ENCODE assay signal across 8 cellular contexts in the genomic region with DNA sequence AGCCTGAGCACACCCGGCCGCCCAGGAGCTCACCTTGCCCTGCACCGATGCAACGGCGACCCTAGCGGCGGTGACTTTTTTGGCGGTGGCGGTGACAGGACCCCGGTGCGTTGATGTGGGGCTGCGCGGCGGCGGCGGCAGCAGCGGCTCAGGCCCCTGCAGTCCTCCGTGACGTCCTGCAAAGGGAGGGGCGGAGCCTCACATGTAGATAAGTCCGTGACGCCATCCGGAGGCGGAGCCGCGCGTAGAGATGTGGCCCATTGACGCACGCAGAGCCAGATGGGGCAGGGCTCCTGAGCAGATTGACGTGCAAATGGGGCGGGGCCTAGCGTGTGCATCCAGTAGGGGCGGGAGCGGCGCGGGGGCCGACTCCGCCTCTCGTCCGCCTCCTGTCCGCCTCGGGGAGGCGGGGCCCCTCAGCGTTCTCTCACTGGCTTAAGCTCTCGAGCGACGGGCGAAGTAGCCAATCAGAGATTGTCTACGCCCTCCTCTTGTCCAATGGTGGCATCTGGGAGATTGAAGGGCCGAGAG. TPM values are rescaled to one million over a fixed set of nuclear protein-coding genes. Genes with fewer than 3 reads are reported as not detected.
DNase-seq lines count a peak whose midpoint lies in the region; ATAC-seq and TF ChIP-seq lines count a peak whose summit lies in the region.

A gene with protein sequence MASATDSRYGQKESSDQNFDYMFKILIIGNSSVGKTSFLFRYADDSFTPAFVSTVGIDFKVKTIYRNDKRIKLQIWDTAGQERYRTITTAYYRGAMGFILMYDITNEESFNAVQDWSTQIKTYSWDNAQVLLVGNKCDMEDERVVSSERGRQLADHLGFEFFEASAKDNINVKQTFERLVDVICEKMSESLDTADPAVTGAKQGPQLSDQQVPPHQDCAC (minus strand): TSS at position 180 of the 531 bp plus-strand sequence. CDS start 1,302 bp downstream, outside the sequence.

- H3K27me3 ChIP-seq in IMR-90 (ENCODE audit: control insufficient read depth, insufficient read depth, low read length), result no peaks in the 10 kb centered on the region

- H3K79me1 ChIP-seq in IMR-90 (ENCODE audit: low read depth in 1 of 2, low read length in 2 of 2), result peaks cover 4 to 50% of the 10 kb centered on the region in 2 experiments

- peak within 1 kb of the TSS; percentile 71 for H2BK20ac ChIP-seq in IMR-90 (ENCODE audit: low read depth, low read length)

- H3K27ac ChIP-seq in IMR-90 (ENCODE audit: insufficient read depth, low read length), result peak within 1 kb of the TSS; percentile 93

- H4K5ac ChIP-seq in IMR-90 (ENCODE audit: low read depth, low read length), result peak within 1 kb of the TSS; percentile 69

- peak; percentile 87 for ATAC-seq in GM21529 (IDR thresholded peaks at IDR 0.05; ENCODE audit: unreplicated experiment)
- peak; percentile 87 for ATAC-seq in IMR-90 (ENCODE audit: low read depth)

- H3K4me3 ChIP-seq in IMR-90 (ENCODE audit: insufficient read depth, low read depth, low read length) (peak within 1 kb of the TSS; percentile 75), epithelial cell of esophagus (ENCODE audit: low read length) (peak within 1 kb of the TSS; percentile 84)

- POLR2A ChIA-PET in IMR-90 (lab: Charles Lee; ENCODE audit: unreplicated experiment), result no interaction called here

- peak within 1 kb of the TSS; percentile 70 for H3K9ac ChIP-seq in IMR-90 (ENCODE audit: low read depth, low read length)

- TF ChIP-seq RAD21 in IMR-90 (IDR thresholded peaks at IDR 0.05; ENCODE audit: low read length), result no peak

- TF ChIP-seq CTCF in IMR-90 (conservative IDR thresholded peaks at IDR 0.05; ENCODE audit: low read depth, low read length) (no peak), epithelial cell of esophagus (IDR thresholded peaks at IDR 0.05; ENCODE audit: insufficient read depth, low read depth, low read length, missing control alignments) (no peak)

- peak within 1 kb of the TSS; percentile 99 for H2BK5ac ChIP-seq in IMR-90 (ENCODE audit: low read depth, low read length, poor library complexity, severe bottlenecking)

- no peaks in the 10 kb centered on the region for H3K9me3 ChIP-seq in IMR-90 (ENCODE audit: control insufficient read depth, insufficient read depth, low read length)

- TF ChIP-seq POLR2A in IMR-90 (IDR thresholded peaks at IDR 0.05; ENCODE audit: low read depth, low read length), result peak; percentile 70

- H3K4me2 ChIP-seq in IMR-90 (ENCODE audit: low read depth, low read length), result peak within 1 kb of the TSS; percentile 98

- H3K18ac ChIP-seq in IMR-90 (ENCODE audit: low read depth, low read length), result peak within 1 kb of the TSS; percentile 66

- intact Hi-C loops in IMR-90 (cut with micrococcal nuclease), result loop anchor here (1.0 to 10.0 kb wide), 3 partner anchors 11 to 211 kb away; partner anchors contain the start of genes LSM4, MPV17L2 and SSBP4

- no TSS peak for BruUV-seq in IMR-90 (replicated peaks; lab: Mats Ljungman, UMichigan)

- peak within 1 kb of the TSS; percentile 99 for H3K56ac ChIP-seq in IMR-90 (ENCODE audit: extremely low read depth, insufficient read depth, low read length)

- H2AK9ac ChIP-seq in IMR-90 (replicated peaks; ENCODE audit: low read depth, low read length, poor library complexity), result peak within 1 kb of the TSS; percentile 99

- peaks cover 8% of the 10 kb centered on the region for H3K36me3 ChIP-seq in IMR-90 (ENCODE audit: control insufficient read depth, insufficient read depth, low read length)

- peak within 1 kb of the TSS; percentile 97 for H3K4ac ChIP-seq in IMR-90 (ENCODE audit: low read depth, low read length)

- peak within 1 kb of the TSS; percentile 92 for H3K23ac ChIP-seq in IMR-90 (ENCODE audit: low read depth, low read length)

- peak within 1 kb of the TSS; percentile 94 for H2AFZ ChIP-seq in IMR-90 (replicated peaks; ENCODE audit: low read length, poor library complexity)

- peak within 1 kb of the TSS; percentile 49; the same call in 1 of the 3 replicates for H2BK15ac ChIP-seq in IMR-90 (ENCODE audit: low read depth, low read length)

- DNase-seq in DMS 273 treated with DMSO at 0.1 percent for 48 hours (lab: John Stamatoyannopoulos, UW) (peak; percentile 99), IMR-90 (peak; percentile 100), OCI-M1 (lab: John Stamatoyannopoulos, UW) (peak; percentile 100), activated T-cell treated with anti-CD3 and anti-CD28 coated beads for 48 hours (ENCODE audit: low read depth) (peak; percentile 99), epithelial cell of esophagus (ENCODE audit: low read depth) (peak; percentile 100), middle frontal gyrus (ENCODE audit: extremely low spot score, low spot score) (peak; percentile 100)
- peak; percentile 98 to 99 for DNase-seq in stimulated activated CD8-positive, alpha-beta memory T cell treated with anti-CD3 and anti-CD28 coated beads, Interleukin-2, amount 100 ng/mL, for 1 hour (ENCODE audit: low read depth in 2 of 2)

- peaks cover 16% of the 10 kb centered on the region for H3K4me1 ChIP-seq in IMR-90 (ENCODE audit: control insufficient read depth, insufficient read depth, low read length)

- dilution Hi-C loops in IMR-90 (cut with HindIII; ENCODE audit: low sequenced_read_pairs, unreplicated experiment), result no loop called here

- WGBS in IMR-90 (ENCODE audit: extremely low coverage in 2 of 2, insufficient read length in 1 of 2), 2 experiments, result 1% methylated on average over 22 of the region's 50 CpGs; no CpG with 5 or more reads in 1 of the 2 experiments

- H2AK5ac ChIP-seq in IMR-90 (ENCODE audit: low read depth, low read length), result peak within 1 kb of the TSS; percentile 43

- CTCF ChIA-PET in IMR-90 (lab: Yijun Ruan, JAX), result no interaction called here

- peak within 1 kb of the TSS; percentile 44 to 94 for H4K8ac ChIP-seq in IMR-90 (ENCODE audit: low read depth in 2 of 2, low read length in 2 of 2)

- H3K9me1 ChIP-seq in IMR-90 (ENCODE audit: insufficient read depth, low read length), result peaks cover 14% of the 10 kb centered on the region; the same call in 1 of the 2 replicates

- in situ Hi-C loops in IMR-90 (cut with MboI; ENCODE audit: low sequenced_read_pairs), result no loop called here

- peak within 1 kb of the TSS; percentile 90 for H2BK120ac ChIP-seq in IMR-90 (ENCODE audit: low read depth, low read length)

- H3K14ac ChIP-seq in IMR-90 (replicated peaks; ENCODE audit: low read depth, low read length), result peak within 1 kb of the TSS; percentile 95

- peak within 1 kb of the TSS; percentile 93 for H4K91ac ChIP-seq in IMR-90 (ENCODE audit: insufficient read depth, low read depth, low read length)

- peaks cover 11% of the 10 kb centered on the region; the same call in 1 of the 2 replicates for H4K20me1 ChIP-seq in IMR-90 (ENCODE audit: insufficient read depth, low read length)

TF ChIP-seq in IMR-90, 13 proteins besides CTCF, POLR2A, EP300 and RAD21:
- TF ChIP-seq SMC3 (IDR thresholded peaks at IDR 0.05; ENCODE audit: low read depth, low read length) (no peak), MXI1 (IDR thresholded peaks at IDR 0.05; ENCODE audit: borderline replicate concordance, low read depth, low read length) (peak; percentile 21; the same call in 1 of the 2 replicates), RCOR1 (IDR thresholded peaks at IDR 0.05; ENCODE audit: insufficient replicate concordance, low read length) (no peak), BHLHE40 (IDR thresholded peaks at IDR 0.05; ENCODE audit: low read depth, low read length) (no peak), NFE2L2 (IDR thresholded peaks at IDR 0.05; ENCODE audit: low read depth, low read length) (no peak), CEBPB (IDR thresholded peaks at IDR 0.05; ENCODE audit: low read depth, low read length) (no peak), RFX5 (IDR thresholded peaks at IDR 0.05; ENCODE audit: low read depth, low read length) (no peak), MAFK (IDR thresholded peaks at IDR 0.05; ENCODE audit: low read depth, low read length) (no peak), CHD1 (IDR thresholded peaks at IDR 0.05; ENCODE audit: low read depth, low read length) (no peak), MAZ (IDR thresholded peaks at IDR 0.05; ENCODE audit: borderline replicate concordance, low read depth, low read length) (peak; percentile 97), FOS (IDR thresholded peaks at IDR 0.05; ENCODE audit: low read depth, low read length) (peak; percentile 92)
- TF ChIP-seq, protein P1, sequence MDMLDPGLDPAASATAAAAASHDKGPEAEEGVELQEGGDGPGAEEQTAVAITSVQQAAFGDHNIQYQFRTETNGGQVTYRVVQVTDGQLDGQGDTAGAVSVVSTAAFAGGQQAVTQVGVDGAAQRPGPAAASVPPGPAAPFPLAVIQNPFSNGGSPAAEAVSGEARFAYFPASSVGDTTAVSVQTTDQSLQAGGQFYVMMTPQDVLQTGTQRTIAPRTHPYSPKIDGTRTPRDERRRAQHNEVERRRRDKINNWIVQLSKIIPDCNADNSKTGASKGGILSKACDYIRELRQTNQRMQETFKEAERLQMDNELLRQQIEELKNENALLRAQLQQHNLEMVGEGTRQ (IDR thresholded peaks at IDR 0.05; ENCODE audit: low read depth, low read length), result peak; percentile 42; the same call in 1 of the 2 replicates
- TF ChIP-seq, protein P2, sequence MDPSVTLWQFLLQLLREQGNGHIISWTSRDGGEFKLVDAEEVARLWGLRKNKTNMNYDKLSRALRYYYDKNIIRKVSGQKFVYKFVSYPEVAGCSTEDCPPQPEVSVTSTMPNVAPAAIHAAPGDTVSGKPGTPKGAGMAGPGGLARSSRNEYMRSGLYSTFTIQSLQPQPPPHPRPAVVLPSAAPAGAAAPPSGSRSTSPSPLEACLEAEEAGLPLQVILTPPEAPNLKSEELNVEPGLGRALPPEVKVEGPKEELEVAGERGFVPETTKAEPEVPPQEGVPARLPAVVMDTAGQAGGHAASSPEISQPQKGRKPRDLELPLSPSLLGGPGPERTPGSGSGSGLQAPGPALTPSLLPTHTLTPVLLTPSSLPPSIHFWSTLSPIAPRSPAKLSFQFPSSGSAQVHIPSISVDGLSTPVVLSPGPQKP (IDR thresholded peaks at IDR 0.05; ENCODE audit: borderline replicate concordance, low read depth, low read length), result no peak
TF ChIP-seq in IMR-90: peak in this region for 4.

RNA-seq across cellular contexts. Expression of the gene that starts here (rescaled TPM):
- 2.8 and 3.0 TPM in 2 replicates for total RNA-seq in IMR-90 (2012; rRNA removed)
- polyA plus RNA-seq in IMR-90 (2012; rRNA removed), result 13.4 and 13.6 TPM in 2 replicates
- polyA plus RNA-seq in IMR-90 (2012; cell fraction: cytosol; rRNA removed), result 8.6 and 29.3 TPM in 2 replicates
- 35.0 and 55.7 TPM in 2 replicates for polyA plus RNA-seq in IMR-90 (2012; cell fraction: nucleus; rRNA removed; ENCODE audit: low replicate concordance)

Comparison
In these comparisons a context has a peak if more than half of its experiments do, and no peak if none do; other contexts are left out.
1. Peak in every context shown above with its lines: DNase-seq, ATAC-seq, H3K4me3 ChIP-seq and H3K27ac ChIP-seq.